ENCODE assay signal across 23 cellular contexts in the genomic region with DNA sequence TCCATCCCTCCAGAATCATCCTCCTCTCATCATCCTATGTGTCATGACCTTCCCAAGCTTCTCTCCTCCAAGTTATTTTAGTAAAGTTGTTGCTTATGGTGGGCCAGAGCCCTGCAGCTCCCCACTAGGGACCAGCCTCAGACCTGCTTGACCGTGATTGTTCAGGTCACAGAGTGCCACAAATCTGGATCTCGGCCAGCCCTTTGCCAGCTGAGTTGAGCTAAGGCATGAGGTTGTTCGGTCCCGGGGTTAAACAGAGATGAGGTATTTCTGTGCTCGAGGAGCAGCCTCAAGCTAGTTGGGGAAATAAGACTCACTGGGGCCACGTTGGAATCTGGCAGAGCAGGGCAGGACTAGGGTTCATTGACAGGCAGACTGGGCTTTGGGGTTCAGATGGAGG.
"Had no signal": no experiment of that assay in that cellular context is flagged by ENCODE, and none has a peak within 500 bp of the region (broad histone marks: within the 10 kb centered on the region; RNA-seq: fewer than 3 reads in every experiment).

No MANE protein-coding gene starts in this region.

- H3K27me3 ChIP-seq: ascending aorta, breast epithelium, esophagus muscularis mucosa, gastroesophageal sphincter, pancreas, sigmoid colon had no signal

- DNase-seq: activated CD4-positive, alpha-beta memory T cell treated with anti-CD3 and anti-CD28 coated beads, Interleukin-2, amount 10 ng/mL, durations not matched to agents 7 days and 5 days; activated CD4-positive, alpha-beta T cell treated with anti-CD3 and anti-CD28 coated beads for 48 hours; activated CD4-positive, CD25-positive, alpha-beta regulatory T cell; activated CD8-positive, alpha-beta memory T cell treated with anti-CD3 and anti-CD28 coated beads, Interleukin-2, amount 10 ng/mL, durations not matched to agents 7 days and 5 days; activated T-cell treated with anti-CD3 and anti-CD28 coated beads, Interleukin-2, amount 50 U/mL, for 24 hours; cerebellar nuclear complex; cortex of kidney; effector CD4-positive, alpha-beta T cell; immature natural killer cell; kidney glomerular epithelial cell; mesenchymal stem cell; mucosa of descending colon; naive B cell; pancreas; sigmoid colon; stimulated activated CD4-positive, alpha-beta T cell treated with anti-CD3 and anti-CD28 coated beads, Interleukin-4, amount 100 ng/mL, for 24 hours; T1000 had no signal

- H3K27ac ChIP-seq: ascending aorta, breast epithelium, esophagus muscularis mucosa, gastroesophageal sphincter, pancreas had no signal

- H3K27ac Mint-ChIP-seq: activated CD8-positive, alpha-beta memory T cell treated with anti-CD3 and anti-CD28 coated beads, Interleukin-2, amount 10 ng/mL, durations not matched to agents 7 days and 5 days; activated naive CD4-positive, alpha-beta T cell treated with anti-CD3 and anti-CD28 coated beads, Interleukin-2, amount 50 U/mL, for 24 hours; activated T-cell treated with anti-CD3 and anti-CD28 coated beads, Interleukin-2, amount 50 U/mL, for 24 hours; stimulated activated effector memory CD8-positive, alpha-beta T cell treated with anti-CD3 and anti-CD28 coated beads, Interleukin-12 subunit alpha, Interleukin-12 subunit beta, amount 100 ng/mL, for 72 hours had no signal

- H3K9me3 Mint-ChIP-seq: activated CD4-positive, alpha-beta memory T cell treated with anti-CD3 and anti-CD28 coated beads, Interleukin-2, amount 10 ng/mL, durations not matched to agents 7 days and 5 days; activated naive CD4-positive, alpha-beta T cell treated with anti-CD3 and anti-CD28 coated beads, Interleukin-2, amount 50 U/mL, for 24 hours; activated T-cell treated with anti-CD3 and anti-CD28 coated beads, Interleukin-2, amount 50 U/mL, for 24 hours; immature natural killer cell; stimulated activated effector memory CD8-positive, alpha-beta T cell treated with anti-CD3 and anti-CD28 coated beads, Interleukin-12 subunit alpha, Interleukin-12 subunit beta, amount 100 ng/mL, for 72 hours had no signal

- H3K4me3 Mint-ChIP-seq: activated CD4-positive, alpha-beta memory T cell treated with anti-CD3 and anti-CD28 coated beads, Interleukin-2, amount 10 ng/mL, durations not matched to agents 7 days and 5 days; activated CD8-positive, alpha-beta memory T cell treated with anti-CD3 and anti-CD28 coated beads, Interleukin-2, amount 10 ng/mL, durations not matched to agents 7 days and 5 days; activated naive CD4-positive, alpha-beta T cell treated with anti-CD3 and anti-CD28 coated beads, Interleukin-2, amount 50 U/mL, for 24 hours; activated T-cell treated with anti-CD3 and anti-CD28 coated beads, Interleukin-2, amount 50 U/mL, for 24 hours; immature natural killer cell; naive B cell; stimulated activated effector memory CD8-positive, alpha-beta T cell treated with anti-CD3 and anti-CD28 coated beads, Interleukin-12 subunit alpha, Interleukin-12 subunit beta, amount 100 ng/mL, for 72 hours had no signal

- H3K4me3 ChIP-seq: ascending aorta, breast epithelium, esophagus muscularis mucosa, gastroesophageal sphincter, mucosa of descending colon, pancreas, sigmoid colon had no signal

- H3K4me1 ChIP-seq: pancreas had no signal

- H3K9me3 ChIP-seq: ascending aorta, breast epithelium, esophagus muscularis mucosa, gastroesophageal sphincter, mucosa of descending colon, pancreas, sigmoid colon had no signal

- H3K27me3 Mint-ChIP-seq: activated CD4-positive, alpha-beta memory T cell treated with anti-CD3 and anti-CD28 coated beads, Interleukin-2, amount 10 ng/mL, durations not matched to agents 7 days and 5 days; activated CD8-positive, alpha-beta memory T cell treated with anti-CD3 and anti-CD28 coated beads, Interleukin-2, amount 10 ng/mL, durations not matched to agents 7 days and 5 days; activated naive CD4-positive, alpha-beta T cell treated with anti-CD3 and anti-CD28 coated beads, Interleukin-2, amount 50 U/mL, for 24 hours; activated T-cell treated with anti-CD3 and anti-CD28 coated beads, Interleukin-2, amount 50 U/mL, for 24 hours; naive B cell had no signal

- ATAC-seq: activated CD8-positive, alpha-beta memory T cell treated with anti-CD3 and anti-CD28 coated beads, Interleukin-2, amount 10 ng/mL, durations not matched to agents 7 days and 5 days; gastroesophageal sphincter; mucosa of descending colon; pancreas; stimulated activated effector memory CD8-positive, alpha-beta T cell treated with anti-CD3 and anti-CD28 coated beads, Interleukin-12 subunit alpha, Interleukin-12 subunit beta, amount 100 ng/mL, for 72 hours had no signal
